Comparison of ENCODE assay signal across 15 cellular contexts in the genomic region with DNA sequence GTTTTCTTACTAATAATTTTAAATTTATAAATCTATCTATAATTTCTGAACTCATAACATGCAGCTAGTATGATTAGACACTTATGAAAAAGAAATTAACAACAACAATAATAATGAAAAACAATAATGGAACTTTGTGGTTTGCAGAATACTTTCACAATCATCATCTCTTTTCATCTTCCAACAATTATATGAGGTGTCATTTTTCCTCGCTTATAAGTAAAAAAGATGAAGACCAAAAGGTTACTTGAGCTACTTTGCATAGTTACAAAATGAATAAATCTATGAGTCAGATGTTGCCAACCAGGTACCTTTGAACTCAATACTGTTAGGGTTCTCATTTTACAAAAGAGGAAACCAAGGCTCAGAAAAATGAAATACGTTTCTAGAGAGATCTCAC.
DNase-seq lines count a peak whose midpoint lies in the region; ATAC-seq, FAIRE-seq and TF ChIP-seq lines count a peak whose summit lies in the region.
"Had no signal": no experiment of that assay in that cellular context is flagged by ENCODE, and none has a peak within 500 bp of the region (broad histone marks: within the 10 kb centered on the region; RNA-seq: fewer than 3 reads in every experiment).

No MANE protein-coding gene starts in this region.

- no peak for DNase-seq in activated T-helper 1 cell treated with anti-CD3 and anti-CD28 coated beads, Interleukin-12 subunit alpha, Interleukin-12 subunit beta, Interleukin-2, Interleukin-4 antibody, amounts not matched to agents 30 ng/mL and 10 ng/mL and 1 ng/mL, durations not matched to agents 14 hours and 24 hours and 36 hours (ENCODE audit: low spot score)
- DNase-seq in EL (no peak), T-cell (no peak), lower lobe of right lung (no peak), kidney (no peak)
- DNase-seq: activated CD4-positive, alpha-beta T cell treated with anti-CD3 and anti-CD28 coated beads, Interleukin-2, amount 10 ng/mL, durations not matched to agents 24 days and 14 days; foreskin keratinocyte; NCI-H1105 treated with DMSO at 0.1 percent for 48 hours; stimulated activated CD8-positive, alpha-beta memory T cell treated with anti-CD3 and anti-CD28 coated beads, Interleukin-4, amount 100 ng/mL, for 48 hours had no signal

- no peaks in the 10 kb centered on the region for H3K36me3 Mint-ChIP-seq in activated T-helper 1 cell treated with anti-CD3 and anti-CD28 coated beads, Interleukin-12 subunit alpha, Interleukin-12 subunit beta, Interleukin-2, Interleukin-4 antibody, amounts not matched to agents 30 ng/mL and 10 ng/mL and 1 ng/mL, durations not matched to agents 14 hours and 24 hours and 36 hours (ENCODE audit: low read depth)
- no peaks in the 10 kb centered on the region for H3K36me3 Mint-ChIP-seq in T-cell
- H3K36me3 Mint-ChIP-seq: activated naive CD4-positive, alpha-beta T cell treated with anti-CD3 and anti-CD28 coated beads, Interleukin-2, amount 50 U/mL, for 24 hours had no signal

- no peaks in the 10 kb centered on the region for H3K4me1 ChIP-seq in lower lobe of right lung
- H3K4me1 ChIP-seq in kidney (ENCODE audit: control insufficient read depth in 1 of 2, insufficient read depth in 1 of 2, low read depth in 1 of 2, low read length in 2 of 2): no peaks in the 10 kb centered on the region
- H3K4me1 ChIP-seq: foreskin keratinocyte had no signal

- peaks cover 15% of the 10 kb centered on the region for H3K4me1 Mint-ChIP-seq in activated T-helper 1 cell treated with anti-CD3 and anti-CD28 coated beads, Interleukin-12 subunit alpha, Interleukin-12 subunit beta, Interleukin-2, Interleukin-4 antibody, amounts not matched to agents 30 ng/mL and 10 ng/mL and 1 ng/mL, durations not matched to agents 14 hours and 24 hours and 36 hours (ENCODE audit: low read depth)
- peaks cover 0 to 3% (median 2%) of the 10 kb centered on the region in 3 donors for H3K4me1 Mint-ChIP-seq in T-cell
- H3K4me1 Mint-ChIP-seq: nephron had no signal

- H3K27ac Mint-ChIP-seq in activated T-helper 1 cell treated with anti-CD3 and anti-CD28 coated beads, Interleukin-12 subunit alpha, Interleukin-12 subunit beta, Interleukin-2, Interleukin-4 antibody, amounts not matched to agents 30 ng/mL and 10 ng/mL and 1 ng/mL, durations not matched to agents 14 hours and 24 hours and 36 hours: peak overlapping the region; percentile 20
- no peak overlapping the region for H3K27ac Mint-ChIP-seq in T-cell
- H3K27ac Mint-ChIP-seq: activated CD4-positive, alpha-beta T cell treated with anti-CD3 and anti-CD28 coated beads, Interleukin-2, amount 10 ng/mL, durations not matched to agents 24 days and 14 days; activated naive CD4-positive, alpha-beta T cell treated with anti-CD3 and anti-CD28 coated beads, Interleukin-2, amount 50 U/mL, for 24 hours; nephron had no signal

- no peaks in the 10 kb centered on the region for H3K27me3 ChIP-seq in lower lobe of right lung (ENCODE audit: low read depth)
- H3K27me3 ChIP-seq: foreskin keratinocyte had no signal

- peaks cover 17% of the 10 kb centered on the region for H3K27me3 Mint-ChIP-seq in activated T-helper 1 cell treated with anti-CD3 and anti-CD28 coated beads, Interleukin-12 subunit alpha, Interleukin-12 subunit beta, Interleukin-2, Interleukin-4 antibody, amounts not matched to agents 30 ng/mL and 10 ng/mL and 1 ng/mL, durations not matched to agents 14 hours and 24 hours and 36 hours (ENCODE audit: insufficient read depth)
- H3K27me3 Mint-ChIP-seq in T-cell: peaks cover 9 to 22% of the 10 kb centered on the region in 2 donors

- no peaks in the 10 kb centered on the region for H3K9me3 ChIP-seq in lower lobe of right lung
- no peaks in the 10 kb centered on the region for H3K9me3 ChIP-seq in kidney (ENCODE audit: control insufficient read depth in 1 of 2, low read length in 2 of 2)

- no peak for FAIRE-seq in kidney (lab: Jason Lieb, UNC)
- FAIRE-seq: GM12892 had no signal

- intact Hi-C loops in activated T-helper 1 cell treated with anti-CD3 and anti-CD28 coated beads, Interleukin-12 subunit alpha, Interleukin-12 subunit beta, Interleukin-2, Interleukin-4 antibody, amounts not matched to agents 30 ng/mL and 10 ng/mL and 1 ng/mL, durations not matched to agents 14 hours and 24 hours and 36 hours (cut with micrococcal nuclease): loop anchor here (1.0 to 5.0 kb wide), 5 partner anchors 10 to 736 kb away; a partner anchor contains a TSS
- intact Hi-C loops in lower lobe of right lung (cut with DNase I): no loop called here
- intact Hi-C loops in kidney (cut with DNase I): no loop called here

- H3K4me3 Mint-ChIP-seq in activated T-helper 1 cell treated with anti-CD3 and anti-CD28 coated beads, Interleukin-12 subunit alpha, Interleukin-12 subunit beta, Interleukin-2, Interleukin-4 antibody, amounts not matched to agents 30 ng/mL and 10 ng/mL and 1 ng/mL, durations not matched to agents 14 hours and 24 hours and 36 hours: no peak overlapping the region
- no peak overlapping the region for H3K4me3 Mint-ChIP-seq in T-cell
- H3K4me3 Mint-ChIP-seq: activated CD4-positive, alpha-beta T cell treated with anti-CD3 and anti-CD28 coated beads, Interleukin-2, amount 10 ng/mL, durations not matched to agents 24 days and 14 days; activated naive CD4-positive, alpha-beta T cell treated with anti-CD3 and anti-CD28 coated beads, Interleukin-2, amount 50 U/mL, for 24 hours; nephron had no signal

- H3K4me3 ChIP-seq in lower lobe of right lung: no peak overlapping the region
- H3K4me3 ChIP-seq in kidney (ENCODE audit: low read length in 2 of 2): no peak overlapping the region

- TF ChIP-seq CTCF in lower lobe of right lung (IDR thresholded peaks at IDR 0.05) (no peak), kidney (IDR thresholded peaks at IDR 0.05; ENCODE audit: borderline replicate concordance, extremely low read depth, insufficient read depth) (no peak)

- H3K9ac ChIP-seq in kidney (ENCODE audit: low read length in 2 of 2): no peak overlapping the region

- POLR2A ChIA-PET in T-cell (lab: Charles Lee): no interaction called here

- no peak overlapping the region for H3K27ac ChIP-seq in lower lobe of right lung
- H3K27ac ChIP-seq in kidney (ENCODE audit: low read depth in 2 of 2, low read length in 2 of 2): no peak overlapping the region
- H3K27ac ChIP-seq: foreskin keratinocyte had no signal

- CTCF ChIA-PET in T-cell (lab: Charles Lee): no interaction called here

- ATAC-seq in GM18868 (IDR thresholded peaks at IDR 0.05; ENCODE audit: unreplicated experiment) (peak; percentile 91), GM21515 (IDR thresholded peaks at IDR 0.05; ENCODE audit: unreplicated experiment) (peak; percentile 68), HG03039 (IDR thresholded peaks at IDR 0.05; ENCODE audit: unreplicated experiment) (peak; percentile 90), T-cell (replicated peaks in 1 of 4) (no peak), lower lobe of right lung (no peak)
- ATAC-seq: foreskin keratinocyte had no signal

- H3K36me3 ChIP-seq in lower lobe of right lung (no peaks in the 10 kb centered on the region), kidney (ENCODE audit: control insufficient read depth in 1 of 2, insufficient read depth in 2 of 2, low read length in 2 of 2) (no peaks in the 10 kb centered on the region)

- H3K9me3 Mint-ChIP-seq in activated T-helper 1 cell treated with anti-CD3 and anti-CD28 coated beads, Interleukin-12 subunit alpha, Interleukin-12 subunit beta, Interleukin-2, Interleukin-4 antibody, amounts not matched to agents 30 ng/mL and 10 ng/mL and 1 ng/mL, durations not matched to agents 14 hours and 24 hours and 36 hours: no peaks in the 10 kb centered on the region
- no peaks in the 10 kb centered on the region for H3K9me3 Mint-ChIP-seq in T-cell
- H3K9me3 Mint-ChIP-seq: activated CD4-positive, alpha-beta T cell treated with anti-CD3 and anti-CD28 coated beads, Interleukin-2, amount 10 ng/mL, durations not matched to agents 24 days and 14 days; nephron had no signal

Comparison
In these comparisons a context has a peak if more than half of its experiments do, and no peak if none do; other contexts are left out.
1. ATAC-seq: peak in GM18868 (single experiment), GM21515 (single experiment) and HG03039 (single experiment); none in T-cell (0 of 4) and lower lobe of right lung (0 of 2).